ENCODE assay signal across 10 cellular contexts in the genomic region with DNA sequence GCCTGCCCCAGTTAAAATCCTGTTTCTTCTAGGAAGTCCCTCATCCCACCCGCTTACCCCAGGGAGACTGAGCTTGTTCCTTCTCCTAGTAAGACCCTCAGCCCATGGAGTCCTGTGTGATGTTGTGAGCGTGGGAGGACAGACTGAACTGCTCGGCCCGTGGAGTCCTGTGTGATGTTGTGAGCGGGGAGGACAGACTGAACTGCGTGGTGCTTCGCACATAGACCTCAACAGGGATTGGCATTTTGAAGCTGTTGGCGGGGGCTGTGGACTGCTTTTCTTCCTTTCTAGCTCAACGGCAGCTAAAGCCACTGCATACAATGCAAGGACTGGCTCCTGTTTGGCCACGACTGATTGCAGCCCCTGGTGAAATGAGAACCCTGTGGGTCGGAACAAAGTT. TPM values are rescaled to one million over a fixed set of nuclear protein-coding genes. Genes with fewer than 3 reads are reported as not detected.
DNase-seq lines count a peak whose midpoint lies in the region; ATAC-seq, FAIRE-seq and TF ChIP-seq lines count a peak whose summit lies in the region.
"Had no signal": no experiment of that assay in that cellular context is flagged by ENCODE, and none has a peak within 500 bp of the region (broad histone marks: within the 10 kb centered on the region; RNA-seq: fewer than 3 reads in every experiment).

No MANE protein-coding gene starts in this region.

- peak overlapping the region; percentile 69 to 91 (median 80) for H3K4me3 Mint-ChIP-seq in CD4-positive, alpha-beta memory T cell
- H3K4me3 Mint-ChIP-seq in dendritic cell treated with granulocyte-macrophage colony-stimulating factor and Interleukin-4, amounts not matched to agents 40 ng/mL and 50 ng/mL, for 4 days, result no peak overlapping the region

- FAIRE-seq in pancreas (lab: Jason Lieb, UNC), result no peak

- no peak overlapping the region for H3K4me3 ChIP-seq in CD4-positive, alpha-beta memory T cell (ENCODE audit: low read length in 2 of 2)
- no peak overlapping the region for H3K4me3 ChIP-seq in pancreas

- H3K27ac ChIP-seq in CD4-positive, alpha-beta memory T cell (ENCODE audit: low read depth, low read length), result peak overlapping the region; percentile 80
- H3K27ac ChIP-seq in RWPE1 (peak overlapping the region; percentile 97), pancreas (peak overlapping the region in 3 of 4 donors; percentile 37 to 57 (median 39))

- peaks cover 7 to 28% of the 10 kb centered on the region in 2 donors for H3K36me3 Mint-ChIP-seq in CD4-positive, alpha-beta memory T cell
- peaks cover 53% of the 10 kb centered on the region for H3K36me3 Mint-ChIP-seq in dendritic cell treated with granulocyte-macrophage colony-stimulating factor and Interleukin-4, amounts not matched to agents 40 ng/mL and 50 ng/mL, for 4 days (ENCODE audit: low read depth)

- no peaks in the 10 kb centered on the region for H3K9me3 ChIP-seq in CD4-positive, alpha-beta memory T cell (ENCODE audit: control insufficient read depth in 1 of 2, low read length in 2 of 2)
- H3K9me3 ChIP-seq in pancreas, result no peaks in the 10 kb centered on the region

- no peak for ATAC-seq in pancreas

- WGBS in pancreas, 2 donors, result 77 to 85% methylated on average over 11 of the region's 11 CpGs

- peaks cover 5% of the 10 kb centered on the region for H3K36me3 ChIP-seq in CD4-positive, alpha-beta memory T cell (ENCODE audit: insufficient read depth, low read length)
- peaks cover 0 to 8% (median 0%) of the 10 kb centered on the region in 3 donors for H3K36me3 ChIP-seq in pancreas

- CTCF ChIA-PET in CD4-positive, alpha-beta memory T cell (lab: Charles Lee; ENCODE audit: partially characterized antibody), result interaction anchor here (0.5 to 5.9 kb wide), 10 partner anchors 9 to 610 kb away, joined by 3 to 49 read pairs (median 5); a partner anchor contains a TSS
- CTCF ChIA-PET in RWPE1 (lab: Yijun Ruan, JAX), result interaction anchor here (0.5 to 2.5 kb wide), 4 partner anchors 10 to 94 kb away, joined by 3 to 11 read pairs (median 3); no protein-coding TSS in a partner anchor

- POLR2A ChIA-PET in CD4-positive, alpha-beta memory T cell (lab: Charles Lee; ENCODE audit: partially characterized antibody), result interaction anchor here (0.6 to 4.1 kb wide), 17 partner anchors 8 to 291 kb away, joined by 3 to 28 read pairs (median 5); a partner anchor contains a TSS
- POLR2A ChIA-PET in RWPE1 (lab: Yijun Ruan, JAX; ENCODE audit: low non-redundant PET), result interaction anchor here (1.2 kb wide), 1 partner anchor 122 kb away, joined by 4 read pairs; a partner anchor contains a TSS

- peak overlapping the region; percentile 97 to 99 (median 99) for H3K27ac Mint-ChIP-seq in CD4-positive, alpha-beta memory T cell
- H3K27ac Mint-ChIP-seq in dendritic cell treated with granulocyte-macrophage colony-stimulating factor and Interleukin-4, amounts not matched to agents 40 ng/mL and 50 ng/mL, for 4 days, result peak overlapping the region; percentile 83

- in situ Hi-C loops in G401 (cut with HindIII; ENCODE audit: low sequenced_read_pairs), result no loop called here

- peaks cover 38% of the 10 kb centered on the region for H3K4me1 ChIP-seq in CD4-positive, alpha-beta memory T cell (ENCODE audit: insufficient read depth, low read length)
- H3K4me1 ChIP-seq in pancreas, result peaks cover 10 to 18% (median 15%) of the 10 kb centered on the region in 3 donors

- TF ChIP-seq CTCF in RWPE1 (conservative IDR thresholded peaks at IDR 0.05; ENCODE audit: low read depth) (no peak), pancreas (IDR thresholded peaks at IDR 0.05) (no peak)

- intact Hi-C loops in CD4-positive, alpha-beta memory T cell (cut with micrococcal nuclease), result loop anchor here (1.0 to 2.0 kb wide), 3 partner anchors 9 to 121 kb away; a partner anchor contains a TSS
- intact Hi-C loops in dendritic cell treated with granulocyte-macrophage colony-stimulating factor and Interleukin-4, amounts not matched to agents 40 ng/mL and 50 ng/mL, for 4 days (cut with micrococcal nuclease), result no loop called here
- intact Hi-C loops in pancreas (cut with DNase I), result no loop called here

- peaks cover 14 to 66% (median 35%) of the 10 kb centered on the region in 4 donors for H3K4me1 Mint-ChIP-seq in CD4-positive, alpha-beta memory T cell
- H3K4me1 Mint-ChIP-seq in dendritic cell treated with granulocyte-macrophage colony-stimulating factor and Interleukin-4, amounts not matched to agents 40 ng/mL and 50 ng/mL, for 4 days (ENCODE audit: low read depth), result peaks cover 32% of the 10 kb centered on the region

- no peaks in the 10 kb centered on the region for H3K27me3 Mint-ChIP-seq in CD4-positive, alpha-beta memory T cell
- peaks cover 2% of the 10 kb centered on the region for H3K27me3 Mint-ChIP-seq in dendritic cell treated with granulocyte-macrophage colony-stimulating factor and Interleukin-4, amounts not matched to agents 40 ng/mL and 50 ng/mL, for 4 days

- H3K9me3 Mint-ChIP-seq in CD4-positive, alpha-beta memory T cell, result peaks cover 0 to 1% (median 0%) of the 10 kb centered on the region in 8 donors
- H3K9me3 Mint-ChIP-seq in dendritic cell treated with granulocyte-macrophage colony-stimulating factor and Interleukin-4, amounts not matched to agents 40 ng/mL and 50 ng/mL, for 4 days, result no peaks in the 10 kb centered on the region

- H3K27me3 ChIP-seq in CD4-positive, alpha-beta memory T cell (ENCODE audit: insufficient read depth, low read length), result no peaks in the 10 kb centered on the region
- H3K27me3 ChIP-seq in pancreas, result no peaks in the 10 kb centered on the region

- DNase-seq in CD4-positive, alpha-beta memory T cell, result peak in 1 of 5 donors; percentile 17
- DNase-seq in RWPE1 (ENCODE audit: low spot score) (no peak), pancreas (no peak), OCI-M2 (lab: John Stamatoyannopoulos, UW; ENCODE audit: unreplicated experiment) (no peak), SW 1271 (lab: John Stamatoyannopoulos, UW) (no peak), G401 (ENCODE audit: low spot score) (no peak)
- no peak for DNase-seq in stimulated activated CD4-positive, alpha-beta T cell treated with anti-CD3 and anti-CD28 coated beads, Interleukin-2, amount 100 ng/mL, for 48 hours
- DNase-seq: DMS 273 treated with DMSO at 0.1 percent for 48 hours, SHP77 treated with DMSO at 0.1 percent for 48 hours had no signal

RNA-seq across cellular contexts. Expression of a gene that starts 1.6 kb away (rescaled TPM):
- 1 to 10 TPM; 2.4 to 2.7 TPM for total RNA-seq in CD4-positive, alpha-beta memory T cell
- under 1 TPM in 1 of 2 donors, not detected in 1; 0.03 TPM for polyA plus RNA-seq in CD4-positive, alpha-beta memory T cell
- total RNA-seq in pancreas, result 1 to 10 TPM in 2 of 6 donors, under 1 TPM in 4; 0.32 to 4.0 (median 0.60) TPM
- 10 to 100 TPM in 1 of 2 donors, 1 to 10 TPM in 1; 9.5 to 11.4 TPM for polyA plus RNA-seq in pancreas
- 0.37 and 3.5 TPM in 2 replicates for total RNA-seq in G401 (2014; rRNA removed; shearing (Covaris generic))

RNA-seq across cellular contexts. Expression of a gene that starts 56.8 kb away (rescaled TPM):
- total RNA-seq in CD4-positive, alpha-beta memory T cell, result 10 to 100 TPM; 64.5 to 64.9 TPM
- 1 to 10 TPM; 1.5 to 2.8 TPM for polyA plus RNA-seq in CD4-positive, alpha-beta memory T cell
- 1 to 10 TPM; 3.5 to 8.5 (median 5.3) TPM for total RNA-seq in pancreas
- polyA plus RNA-seq in pancreas, result 10 to 100 TPM; 46.1 to 56.8 TPM
- total RNA-seq in G401 (2014; rRNA removed; shearing (Covaris generic)), result 0.37 and 0.92 TPM in 2 replicates

Comparison
In these comparisons a context has a peak if more than half of its experiments do, and no peak if none do; other contexts are left out.
1. H3K27ac ChIP-seq: peak in every context shown above with its lines; median percentile 97 in RWPE1; 80 in CD4-positive, alpha-beta memory T cell; 39 in pancreas.
2. RNA of a gene that starts 56.8 kb away (total RNA-seq): 64.5 to 64.9 TPM in CD4-positive, alpha-beta memory T cell; 3.5 to 8.5 TPM in pancreas and 0.37 to 0.92 TPM in G401; every median in the first group is over 4 times any median in the second.